Comparison of ENCODE assay signal across 8 cellular contexts in the genomic region with DNA sequence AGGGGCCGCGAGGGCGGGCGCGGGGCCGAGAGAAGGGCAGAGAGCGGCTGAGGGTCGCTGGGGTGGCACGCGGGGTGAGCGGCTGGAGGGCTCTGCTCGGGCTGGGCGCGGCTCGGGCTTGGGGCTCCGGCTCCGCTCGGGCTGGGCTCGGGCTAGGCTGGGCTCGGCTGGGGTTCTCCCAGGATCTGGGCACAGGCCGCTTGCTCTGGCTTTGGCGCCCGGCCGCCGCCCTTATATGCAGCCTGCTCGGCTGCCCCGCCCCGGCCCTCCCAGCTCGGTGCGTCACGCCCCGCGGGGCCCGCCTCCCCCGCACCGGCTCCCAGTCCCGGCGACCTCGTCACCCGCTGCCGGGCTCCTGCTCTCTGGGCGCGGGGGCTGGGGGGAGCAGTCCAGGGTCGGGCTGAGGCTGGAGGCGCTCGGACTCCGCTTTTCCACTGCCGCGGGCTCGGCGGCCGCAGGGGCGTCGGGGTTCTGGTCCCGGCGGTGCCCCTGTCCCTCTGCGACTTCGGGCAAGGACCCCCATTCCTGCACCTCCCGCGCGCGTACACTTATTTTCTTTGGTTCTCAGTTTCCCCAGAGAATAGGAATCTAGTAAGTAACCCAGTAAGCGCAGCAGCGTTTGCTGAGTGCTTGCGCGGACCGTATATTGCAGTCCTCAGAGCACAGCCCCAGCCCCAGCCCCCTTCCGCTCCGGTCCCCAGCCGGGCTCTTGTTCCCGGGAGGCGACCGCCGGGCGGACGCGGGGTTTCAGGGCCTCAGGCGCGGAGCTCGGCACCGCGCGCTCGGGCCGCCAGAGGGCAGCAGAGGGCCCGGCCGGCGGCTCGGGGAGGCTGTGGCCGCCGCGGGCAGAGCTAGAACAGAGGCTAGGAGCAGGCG. TPM values are rescaled to one million over a fixed set of nuclear protein-coding genes. Genes with fewer than 3 reads are reported as not detected.
DNase-seq lines count a peak whose midpoint lies in the region; ATAC-seq, FAIRE-seq and TF ChIP-seq lines count a peak whose summit lies in the region.

Gene RASD1 (minus strand): TSS at position 207 of the 876 bp plus-strand sequence. CDS start 214 bp downstream, outside the sequence.

- H3K4me3 ChIP-seq in A673 (ENCODE audit: low read depth, low read length, poor library complexity, severe bottlenecking) (peak within 1 kb of the TSS; percentile 71), endothelial cell of umbilical vein (replicated peaks in 1 of 3; ENCODE audit: insufficient read depth in 1 of 3, low read depth in 1 of 3, low read length in 3 of 3) (peak within 1 kb of the TSS; percentile 39 to 74 (median 71))

- H2AFZ ChIP-seq in endothelial cell of umbilical vein (ENCODE audit: low read depth, low read length) = peak within 1 kb of the TSS; percentile 88

- no peaks in the 10 kb centered on the region for H3K9me1 ChIP-seq in endothelial cell of umbilical vein (replicated peaks; ENCODE audit: control insufficient read depth, extremely low read depth, insufficient read depth, low read length)

- H3K27ac ChIP-seq in A673 (ENCODE audit: low read depth, low read length, poor library complexity, severe bottlenecking) (peak within 1 kb of the TSS; percentile 38), endothelial cell of umbilical vein (ENCODE audit: insufficient read depth, low read depth, low read length) (peak within 1 kb of the TSS; percentile 71)

- peak; percentile 84 for FAIRE-seq in endothelial cell of umbilical vein (lab: Jason Lieb, UNC)

- H3K9ac ChIP-seq in endothelial cell of umbilical vein (replicated peaks; ENCODE audit: extremely low read depth, insufficient read depth, low read length) = peak within 1 kb of the TSS; percentile 71

- H3K4me1 ChIP-seq in A673 (ENCODE audit: insufficient read depth, low read length, poor library complexity, severe bottlenecking) = peaks cover 36% of the 10 kb centered on the region
- H3K4me1 ChIP-seq in endothelial cell of umbilical vein (ENCODE audit: control insufficient read depth, extremely low read depth, insufficient read depth, low read length) = peaks cover 13% of the 10 kb centered on the region

- H3K36me3 ChIP-seq in A673 (ENCODE audit: insufficient read depth, low read length, poor library complexity, severe bottlenecking) (peaks cover 9% of the 10 kb centered on the region), endothelial cell of umbilical vein (ENCODE audit: control insufficient read depth in 2 of 2, extremely low read depth in 1 of 2, insufficient read depth in 2 of 2, low read length in 2 of 2) (peaks cover 3 to 4% of the 10 kb centered on the region in 2 experiments)

- no TSS peak for BruUV-seq in A673 (replicated peaks; lab: Mats Ljungman, UMichigan)
- no TSS peak for BruUV-seq in endothelial cell of umbilical vein (replicated peaks; lab: Mats Ljungman, UMichigan)

- H3K79me2 ChIP-seq in endothelial cell of umbilical vein (ENCODE audit: control insufficient read depth, insufficient read depth, low read length) = no peaks in the 10 kb centered on the region

- H3K4me2 ChIP-seq in endothelial cell of umbilical vein (ENCODE audit: insufficient read depth, low read length) = peak within 1 kb of the TSS; percentile 79

- ATAC-seq in GM18867 (IDR thresholded peaks at IDR 0.05; ENCODE audit: unreplicated experiment) = peak; percentile 72
- ATAC-seq in HG03439 (IDR thresholded peaks at IDR 0.05; ENCODE audit: unreplicated experiment) = peak; percentile 75

- peak; percentile 91 for TF ChIP-seq POLR2A in endothelial cell of umbilical vein (IDR thresholded peaks at IDR 0.05; ENCODE audit: low read depth, low read length)

- TF ChIP-seq CTCF in A673 (conservative IDR thresholded peaks at IDR 0.05; ENCODE audit: low read depth, low read length) (peak; percentile 67), endothelial cell of umbilical vein (IDR thresholded peaks at IDR 0.05; ENCODE audit: extremely low read depth in 1 of 2, insufficient read depth in 1 of 2, low read depth in 1 of 2, low read length in 2 of 2) (peak; percentile 79 to 93)

- DNase-seq in A673 (ENCODE audit: low spot score) = peak; percentile 88
- DNase-seq in NOMO-1 (lab: John Stamatoyannopoulos, UW; ENCODE audit: unreplicated experiment in 2 of 2) = peak; percentile 68 to 85
- DNase-seq in activated CD8-positive, alpha-beta memory T cell treated with anti-CD3 and anti-CD28 coated beads, Interleukin-2, amount 50 U/mL, for 4 hours = peak; percentile 84
- peak; percentile 77 for DNase-seq in endothelial cell of umbilical vein (ENCODE audit: low read depth, low spot score)
- DNase-seq in middle frontal gyrus (ENCODE audit: extremely low spot score, low spot score) = peak; percentile 80
- DNase-seq in stimulated activated CD8-positive, alpha-beta memory T cell treated with anti-CD3 and anti-CD28 coated beads, Interleukin-2, amount 100 ng/mL, for 1 hour (ENCODE audit: low read depth in 2 of 2) = peak; percentile 57 to 64

- H3K27me3 ChIP-seq in A673 (replicated peaks; ENCODE audit: insufficient read depth, low read depth, low read length, poor library complexity) (peaks cover 13% of the 10 kb centered on the region), endothelial cell of umbilical vein (ENCODE audit: control insufficient read depth in 2 of 2, insufficient read depth in 2 of 2, low read length in 2 of 2) (no peaks in the 10 kb centered on the region)

- H3K9me3 ChIP-seq in A673 (ENCODE audit: low read depth, low read length, poor library complexity, severe bottlenecking) (no peaks in the 10 kb centered on the region), endothelial cell of umbilical vein (replicated peaks; ENCODE audit: control insufficient read depth, insufficient read depth, low read length) (no peaks in the 10 kb centered on the region)

- dilution Hi-C loops in endothelial cell of umbilical vein (cut with MboI; ENCODE audit: extremely low pct_ligation_motif_present, low sequenced_read_pairs) = no loop called here

- no peaks in the 10 kb centered on the region for H4K20me1 ChIP-seq in endothelial cell of umbilical vein (replicated peaks; ENCODE audit: control insufficient read depth, extremely low read depth, insufficient read depth, low read length)

- intact Hi-C loops in A673 (cut with micrococcal nuclease; ENCODE audit: unreplicated experiment) (loop anchor here (1.0 to 10.0 kb wide), 6 partner anchors 74 to 538 kb away; partner anchors contain the start of genes ATPAF2 and GID4), endothelial cell of umbilical vein (cut with micrococcal nuclease) (loop anchor here (1.0 to 10.0 kb wide), 8 partner anchors 50 to 418 kb away; partner anchors contain the start of gene PEMT)

- POLR2A ChIA-PET in A673 (lab: Charles Lee; ENCODE audit: low non-redundant PET) (no interaction called here), endothelial cell of umbilical vein (lab: Charles Lee) (interaction anchor here (0.5 to 2.7 kb wide), 24 partner anchors 8 to 476 kb away, joined by 3 to 11 read pairs (median 3); partner anchors contain the start of genes DRC3, PEMT and TOM1L2)

- CTCF ChIA-PET in A673 (lab: Charles Lee) (interaction anchor here (0.6 to 2.3 kb wide), 11 partner anchors 15 to 498 kb away, joined by 3 to 26 read pairs (median 3); no protein-coding TSS in a partner anchor), endothelial cell of umbilical vein (lab: Charles Lee) (interaction anchor here (0.6 to 3.1 kb wide), 58 partner anchors 9 to 1441 kb away, joined by 3 to 84 read pairs (median 4); partner anchors contain the start of gene PEMT)

TF ChIP-seq in endothelial cell of umbilical vein, 7 proteins besides CTCF, POLR2A, EP300 and RAD21:
- TF ChIP-seq JUN (IDR thresholded peaks at IDR 0.05; ENCODE audit: borderline replicate concordance, insufficient read depth, insufficient read length, low read depth) (no peak), GATA2 (IDR thresholded peaks at IDR 0.05; ENCODE audit: insufficient read depth, insufficient read length, low read depth, low read length) (no peak), POLR2AphosphoS5 (IDR thresholded peaks at IDR 0.05; ENCODE audit: insufficient read depth, low read depth, low read length) (peak; percentile 94), MAX (IDR thresholded peaks at IDR 0.05; ENCODE audit: insufficient read depth, insufficient read length) (no peak)

RNA-seq across cellular contexts. Expression of gene RASD1, which starts in this region (rescaled TPM):
- 0.21 and 0.24 TPM in 2 replicates for total RNA-seq in A673 (2021)
- 15.7 and 21.3 TPM in 2 replicates for total RNA-seq in endothelial cell of umbilical vein
- polyA plus RNA-seq in endothelial cell of umbilical vein = 4.2 and 8.4 TPM in 2 replicates
- polyA plus RNA-seq in endothelial cell of umbilical vein (2011; cell fraction: cytosol; rRNA removed) = 1.9 and 3.9 TPM in 2 replicates
- polyA plus RNA-seq in endothelial cell of umbilical vein (2011; cell fraction: nucleus; rRNA removed) = 3.4 and 4.8 TPM in 2 replicates
- 1.2 and 3.4 TPM in 2 replicates for polyA plus RNA-seq in endothelial cell of umbilical vein (2012)
- 3.7 and 4.3 TPM in 2 replicates for polyA minus RNA-seq in endothelial cell of umbilical vein
- polyA minus RNA-seq in endothelial cell of umbilical vein (2011; cell fraction: cytosol; rRNA and poly(A)+ RNA removed) = 6.9 TPM
- 2.1 and 5.4 TPM in 2 replicates for polyA minus RNA-seq in endothelial cell of umbilical vein (2011; cell fraction: nucleus; rRNA and poly(A)+ RNA removed)

Comparison
In these comparisons a context has a peak if more than half of its experiments do, and no peak if none do; other contexts are left out.
1. Peak in every context shown above with its lines: DNase-seq, ATAC-seq, H3K4me3 ChIP-seq and H3K27ac ChIP-seq.
2. RNA of gene RASD1 (total RNA-seq): 15.7 to 21.3 TPM in endothelial cell of umbilical vein; 0.21 to 0.24 TPM in A673; every median in the first group is over 10 times any median in the second.
3. Peak in DNase-seq, H3K4me3 ChIP-seq and H3K27ac ChIP-seq in A673; RNA of the gene not detected or under 1 TPM.